ENCODE assay signal across 15 cellular contexts in genomic region chr2:235773188-235773928, GRCh38.
"Had no signal": no experiment of that assay in that cellular context is flagged by ENCODE, and none has a peak within 500 bp of the region (broad histone marks: within the 10 kb centered on the region; RNA-seq: fewer than 3 reads in every experiment).

No MANE protein-coding gene starts in this region.

- H3K9me3 ChIP-seq: colonic mucosa, ovary, upper lobe of right lung had no signal

- H3K4me1 ChIP-seq: colonic mucosa, upper lobe of right lung had no signal

- H3K4me3 ChIP-seq: colonic mucosa, ovary, upper lobe of right lung had no signal

- DNase-seq: activated CD4-positive, alpha-beta T cell treated with anti-CD3 and anti-CD28 coated beads for 36 hours; activated naive CD4-positive, alpha-beta T cell treated with Interleukin-2 at 50 U/mL for 16 hours; caudate nucleus; colonic mucosa; effector memory CD8-positive, alpha-beta T cell; erythroblast; hypothalamus; left ventricle myocardium superior; mesenchymal stem cell; ovary; stimulated activated CD4-positive, alpha-beta T cell treated with anti-CD3 and anti-CD28 coated beads, Interleukin-2, amount 100 ng/mL, for 48 hours; stimulated activated naive CD4-positive, alpha-beta T cell treated with Interleukin-2 at 50 U/mL for 16 hours; T-helper 9 cell; upper lobe of right lung had no signal

- H3K36me3 ChIP-seq: colonic mucosa, ovary had no signal

- ATAC-seq: activated CD4-positive, alpha-beta T cell treated with anti-CD3 and anti-CD28 coated beads for 36 hours; effector memory CD8-positive, alpha-beta T cell; left ventricle myocardium superior; upper lobe of right lung had no signal

- H3K27ac ChIP-seq: colonic mucosa, ovary, upper lobe of right lung, VCaP had no signal

- H3K27me3 ChIP-seq: colonic mucosa, ovary, upper lobe of right lung had no signal
